Comparison of ENCODE assay signal across 21 cellular contexts in the genomic region with DNA sequence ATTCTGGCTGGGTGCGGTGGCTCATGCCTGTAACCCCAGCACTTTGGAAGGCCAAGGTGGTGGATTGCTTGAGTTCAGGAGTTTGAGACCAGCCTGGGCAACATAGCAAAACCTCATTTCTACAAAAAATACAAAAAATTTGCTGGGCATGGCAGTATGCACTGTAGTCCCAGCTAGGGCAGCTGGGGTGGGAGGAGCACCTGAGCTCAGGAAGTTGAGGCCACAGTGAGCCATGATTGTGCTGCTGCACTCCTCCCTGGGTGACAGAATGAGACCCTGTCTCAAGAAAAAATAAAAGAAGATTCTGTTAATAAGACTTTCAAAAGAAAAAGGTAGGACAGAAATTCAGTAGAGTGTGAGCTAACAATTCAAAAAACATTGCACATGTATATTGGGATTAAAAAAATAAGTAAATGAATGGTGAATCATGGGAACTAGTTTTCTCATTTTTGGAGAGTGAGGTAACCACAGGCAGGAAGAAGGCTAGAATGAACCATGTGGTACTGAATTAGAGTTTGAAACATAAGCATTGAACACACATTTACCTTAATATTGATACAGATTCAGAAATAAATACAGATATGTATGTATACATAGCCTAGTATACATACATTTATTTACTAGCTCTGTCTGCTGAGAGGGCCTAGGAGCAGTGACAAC.
"Had no signal": no experiment of that assay in that cellular context is flagged by ENCODE, and none has a peak within 500 bp of the region (broad histone marks: within the 10 kb centered on the region; RNA-seq: fewer than 3 reads in every experiment).

No MANE protein-coding gene starts in this region.

- H3K4me1 ChIP-seq: gastrocnemius medialis, pancreas, upper lobe of left lung had no signal

- H3K27ac ChIP-seq: ascending aorta, brain microvascular endothelial cell, gastrocnemius medialis, pancreas, upper lobe of left lung, WERI-Rb-1 had no signal

- H3K4me3 Mint-ChIP-seq: memory B cell; nephron progenitor cell; T-cell; T-helper 2 cell treated with Interferon-gamma antibody and Interleukin-4, amounts not matched to agents 5 μg/mL and 100 μg/mL, for 36 hours had no signal

- H3K4me1 Mint-ChIP-seq: nephron progenitor cell had no signal

- DNase-seq: activated CD4-positive, alpha-beta T cell treated with anti-CD3 and anti-CD28 coated beads, Interleukin-2, amount 50 U/mL, for 4 hours; activated CD4-positive, CD25-positive, alpha-beta regulatory T cell treated with anti-CD3 and anti-CD28 coated beads, Interleukin-2, amount 50 U/mL, for 72 hours; activated gamma-delta T cell; activated naive CD4-positive, alpha-beta T cell treated with anti-CD3 and anti-CD28 coated beads, Interleukin-2, amount 50 U/mL, for 16 hours; brain microvascular endothelial cell; caudate nucleus; dermis blood vessel endothelial cell; effector CD8-positive, alpha-beta T cell; gastrocnemius medialis; hippocampal formation; nephron progenitor cell; pancreas; right cardiac atrium; stimulated activated CD4-positive, alpha-beta T cell treated with anti-CD3 and anti-CD28 coated beads, Interleukin-4, amount 100 ng/mL, for 24 hours; stimulated activated naive CD8-positive, alpha-beta T cell treated with anti-CD3 and anti-CD28 coated beads, Interleukin-15, Interleukin-2, amounts not matched to agents 100 U/mL and 50 U/mL, for 24 hours; T-cell; upper lobe of left lung; WERI-Rb-1 had no signal

- H3K27me3 Mint-ChIP-seq: memory B cell, T-cell had no signal

- H3K9me3 ChIP-seq: gastrocnemius medialis, pancreas, upper lobe of left lung had no signal

- H3K4me3 ChIP-seq: ascending aorta, gastrocnemius medialis, pancreas, upper lobe of left lung had no signal

- H3K27me3 ChIP-seq: ascending aorta, brain microvascular endothelial cell, gastrocnemius medialis, pancreas, upper lobe of left lung had no signal

- ATAC-seq: gastrocnemius medialis; pancreas; right cardiac atrium; stimulated activated naive CD8-positive, alpha-beta T cell treated with anti-CD3 and anti-CD28 coated beads, Interleukin-15, Interleukin-2, amounts not matched to agents 100 U/mL and 50 U/mL, for 24 hours; T-cell had no signal

- H3K27ac Mint-ChIP-seq: memory B cell; nephron progenitor cell; T-helper 2 cell treated with Interferon-gamma antibody and Interleukin-4, amounts not matched to agents 5 μg/mL and 100 μg/mL, for 36 hours had no signal

- H3K36me3 ChIP-seq: ascending aorta, brain microvascular endothelial cell, gastrocnemius medialis, pancreas, upper lobe of left lung, WERI-Rb-1 had no signal
